ENCODE assay signal across 13 cellular contexts in genomic region chr1:8902765-8903164, GRCh38. TPM values are rescaled to one million over a fixed set of nuclear protein-coding genes. Genes with fewer than 3 reads are reported as not detected.
A peak's percentile ranks its signal among the peaks of the same experiment; 100 is the strongest.
DNase-seq lines count a peak whose midpoint lies in the region; ATAC-seq, FAIRE-seq and TF ChIP-seq lines count a peak whose summit lies in the region.
"Had no signal": no experiment of that assay in that cellular context is flagged by ENCODE, and none has a peak within 500 bp of the region (broad histone marks: within the 10 kb centered on the region; RNA-seq: fewer than 3 reads in every experiment).

No MANE protein-coding gene starts in this region.

- H3K27ac ChIP-seq in trophoblast cell (ENCODE audit: low read depth, low read length) = no peak overlapping the region
- H3K27ac ChIP-seq: neutrophil had no signal

- no peak overlapping the region for H3K18ac ChIP-seq in trophoblast cell (ENCODE audit: low read length)

- H3K23ac ChIP-seq in trophoblast cell (ENCODE audit: low read length) = no peak overlapping the region

- peak; percentile 55 for DNase-seq in DMS79 treated with DMSO at 0.1 percent for 48 hours (lab: John Stamatoyannopoulos, UW)
- no peak for DNase-seq in DMS79 (lab: John Stamatoyannopoulos, UW)
- DNase-seq in RCC 7860 (ENCODE audit: low spot score) = peak; percentile 45
- peak; percentile 57 to 65 for DNase-seq in cardiac fibroblast (ENCODE audit: low read depth in 2 of 2)
- peak in 1 of 2 donors; percentile 35 for DNase-seq in trophoblast cell
- no peak for DNase-seq in cerebellum (ENCODE audit: low spot score)
- DNase-seq in GM10248 (ENCODE audit: extremely low spot score) = no peak
- DNase-seq: activated CD8-positive, alpha-beta memory T cell treated with anti-CD3 and anti-CD28 coated beads for 24 hours had no signal

- CTCF ChIA-PET in GM10248 (lab: Yijun Ruan, JAX) = interaction anchor here (1.5 to 2.0 kb wide), 2 partner anchors 42 to 85 kb away, joined by 3 to 4 read pairs; no protein-coding TSS in a partner anchor

- H3K4ac ChIP-seq in trophoblast cell (ENCODE audit: low read depth, low read length) = peak overlapping the region; percentile 64

- H3K4me2 ChIP-seq in trophoblast cell (ENCODE audit: low read length) = no peak overlapping the region

- POLR2A ChIA-PET in GM10248 (lab: Yijun Ruan, JAX) = no interaction called here

- H3K79me2 ChIP-seq in trophoblast cell (ENCODE audit: control insufficient read depth, insufficient read depth, low read length, poor library complexity) = no peaks in the 10 kb centered on the region

- H3K14ac ChIP-seq in trophoblast cell (ENCODE audit: low read length) = no peak overlapping the region

- H3K27me3 ChIP-seq in trophoblast cell (ENCODE audit: insufficient read depth, low read length) = no peaks in the 10 kb centered on the region
- H3K27me3 ChIP-seq: neutrophil had no signal

- H3K4me1 ChIP-seq in trophoblast cell (ENCODE audit: control insufficient read depth in 1 of 2, insufficient read depth in 2 of 2, low read length in 2 of 2) = peaks cover 12 to 20% of the 10 kb centered on the region in 2 experiments

- H4K91ac ChIP-seq in trophoblast cell (ENCODE audit: low read depth, low read length) = peak overlapping the region; percentile 62

- no peak overlapping the region for H2BK5ac ChIP-seq in trophoblast cell (ENCODE audit: low read depth, low read length, poor library complexity)

- H4K8ac ChIP-seq in trophoblast cell (ENCODE audit: low read depth, low read length) = no peak overlapping the region

- peak overlapping the region; percentile 48 for H2BK120ac ChIP-seq in trophoblast cell (ENCODE audit: insufficient read depth, low read length, poor library complexity)

- H3K4me3 ChIP-seq in cardiac fibroblast (replicated peaks in 1 of 2; ENCODE audit: low read depth in 2 of 2, low read length in 2 of 2) = no peak overlapping the region
- H3K4me3 ChIP-seq in trophoblast cell (ENCODE audit: low read depth, low read length) = no peak overlapping the region

- no peak for FAIRE-seq in RCC 7860 (lab: Jason Lieb, UNC)

- peak overlapping the region; percentile 81 for H2BK12ac ChIP-seq in trophoblast cell (ENCODE audit: low read length)

- H3K79me1 ChIP-seq in trophoblast cell (ENCODE audit: low read length) = peaks cover 8% of the 10 kb centered on the region

- no peaks in the 10 kb centered on the region for H3K9me3 ChIP-seq in trophoblast cell (ENCODE audit: insufficient read depth, low read depth, low read length)
- H3K9me3 ChIP-seq: neutrophil had no signal

- H3K9ac ChIP-seq in trophoblast cell (ENCODE audit: low read length) = no peak overlapping the region

- no peak overlapping the region for H2AFZ ChIP-seq in trophoblast cell (ENCODE audit: insufficient read depth, low read length, poor library complexity)

- no peak overlapping the region for H2AK5ac ChIP-seq in trophoblast cell (ENCODE audit: low read length)

- no peaks in the 10 kb centered on the region for H3K36me3 ChIP-seq in trophoblast cell (ENCODE audit: control insufficient read depth in 1 of 2, insufficient read depth in 2 of 2, low read length in 2 of 2)
- H3K36me3 ChIP-seq: neutrophil had no signal

- H4K12ac ChIP-seq in trophoblast cell (ENCODE audit: low read depth, low read length) = peak overlapping the region; percentile 60

- TF ChIP-seq CTCF in cardiac fibroblast (IDR thresholded peaks at IDR 0.05; ENCODE audit: low read depth, low read length) = peak; percentile 35
- TF ChIP-seq CTCF in GM10248 (IDR thresholded peaks at IDR 0.05; ENCODE audit: control extremely low read depth, extremely low read depth, low read depth, missing control alignments) = no peak

- no peak for ATAC-seq in GM18517 (IDR thresholded peaks at IDR 0.05; ENCODE audit: unreplicated experiment)
- ATAC-seq: Right ventricle myocardium inferior had no signal

- WGBS in trophoblast cell (ENCODE audit: extremely low coverage, insufficient coverage, insufficient read length) = no CpG with 5 or more reads among the region's 5 CpGs

RNA-seq across cellular contexts. Expression of gene ENO1, which starts 24.3 kb away (rescaled TPM):
- polyA plus RNA-seq in trophoblast cell (2013) = 854 and 880 TPM in 2 replicates
- total RNA-seq in cerebellum = 291 TPM

RNA-seq across cellular contexts. Expression of gene CA6, which starts 42.9 kb away (rescaled TPM):
- polyA plus RNA-seq in trophoblast cell (2013) = 0.05 and 0.06 TPM in 2 replicates
- not detected for total RNA-seq in cerebellum
- total RNA-seq: dermis microvascular lymphatic vessel endothelial cell, temporal lobe had no signal

Comparison
In these comparisons a context has a peak if more than half of its experiments do, and no peak if none do; other contexts are left out.
1. DNase-seq: peak in DMS79 treated with DMSO at 0.1 percent for 48 hours (single experiment), RCC 7860 (single experiment) and cardiac fibroblast (2 of 2); none in DMS79 (single experiment), cerebellum (single experiment) and GM10248 (single experiment).